Comparison of ENCODE assay signal across 8 cellular contexts in genomic region chr3:153221748-153222162, GRCh38. TPM values are rescaled to one million over a fixed set of nuclear protein-coding genes. Genes with fewer than 3 reads are reported as not detected.
DNase-seq lines count a peak whose midpoint lies in the region; ATAC-seq and TF ChIP-seq lines count a peak whose summit lies in the region.

No MANE protein-coding gene starts in this region.

- peak overlapping the region; percentile 95 for H3K27ac Mint-ChIP-seq in activated naive CD8-positive, alpha-beta T cell

- no peaks in the 10 kb centered on the region for H3K4me1 ChIP-seq in right cardiac atrium (ENCODE audit: control insufficient read depth, insufficient read depth, low read length)

- no peak overlapping the region for H3K27ac ChIP-seq in right cardiac atrium (ENCODE audit: low read length)

- H3K4me3 ChIP-seq in right cardiac atrium (ENCODE audit: low read length), result no peak overlapping the region

- no peaks in the 10 kb centered on the region for H3K27me3 ChIP-seq in right cardiac atrium (ENCODE audit: control insufficient read depth, insufficient read depth)

- H3K27me3 Mint-ChIP-seq in activated naive CD8-positive, alpha-beta T cell, result no peaks in the 10 kb centered on the region

- H3K9me3 Mint-ChIP-seq in activated naive CD8-positive, alpha-beta T cell (ENCODE audit: low read depth), result peaks cover 8% of the 10 kb centered on the region

- 9% methylated on average over 9 of the region's 9 CpGs for WGBS in right cardiac atrium

- ATAC-seq in GM18867 (IDR thresholded peaks at IDR 0.05; ENCODE audit: unreplicated experiment), result peak; percentile 91
- ATAC-seq in HG03097 (IDR thresholded peaks at IDR 0.05; ENCODE audit: low FRiP score, unreplicated experiment), result peak; percentile 99
- peak; percentile 100 for ATAC-seq in SK-N-SH treated with all-trans-retinoic acid at 6 μM for 48 hours
- ATAC-seq in right cardiac atrium, result peak; percentile 99 to 100

- H3K4me1 Mint-ChIP-seq in activated naive CD8-positive, alpha-beta T cell (ENCODE audit: low read depth), result peaks cover 65% of the 10 kb centered on the region

- no peaks in the 10 kb centered on the region for H3K9me3 ChIP-seq in right cardiac atrium (ENCODE audit: control insufficient read depth, low read length)

- DNase-seq in right cardiac atrium (peak; percentile 65 to 74 (median 72)), DMS79 (lab: John Stamatoyannopoulos, UW) (no peak), cortex of kidney (lab: John Stamatoyannopoulos, UW) (no peak)
- peak; percentile 35 for DNase-seq in stimulated activated CD4-positive, alpha-beta T cell treated with anti-CD3 and anti-CD28 coated beads, Interleukin-12 subunit alpha, Interleukin-12 subunit beta, amount 100 ng/mL, for 4 hours

- peaks cover 8% of the 10 kb centered on the region for H3K36me3 Mint-ChIP-seq in activated naive CD8-positive, alpha-beta T cell

- peak overlapping the region; percentile 69 for H3K4me3 Mint-ChIP-seq in activated naive CD8-positive, alpha-beta T cell

- intact Hi-C loops in right cardiac atrium (cut with DNase I), result no loop called here

TF ChIP-seq in SK-N-SH treated with all-trans-retinoic acid at 6 μM for 48 hours, 23 proteins besides CTCF, POLR2A, EP300 and RAD21:
- 0 out of 2 replicates have a peak, but pooled peaks have one; percentile 43 for TF ChIP-seq RARB (CRISPR knock-in tag; IDR thresholded peaks at IDR 0.05)
- TF ChIP-seq PATZ1 (CRISPR knock-in tag; IDR thresholded peaks at IDR 0.05; ENCODE audit: borderline replicate concordance), result no peak
- TF ChIP-seq ZNF70 (CRISPR knock-in tag; IDR thresholded peaks at IDR 0.05), result no peak
- TF ChIP-seq BACH2 (CRISPR knock-in tag; IDR thresholded peaks at IDR 0.05; ENCODE audit: borderline replicate concordance), result no peak
- peak; percentile 48; the same call in 1 of the 2 replicates for TF ChIP-seq CSDC2 (CRISPR knock-in tag; IDR thresholded peaks at IDR 0.05)
- no peak for TF ChIP-seq CREB5 (CRISPR knock-in tag; IDR thresholded peaks at IDR 0.05; ENCODE audit: low read depth)

RNA-seq across cellular contexts. Expression of gene RAP2B, which starts 59.7 kb away (rescaled TPM):
- total RNA-seq in right cardiac atrium, result 1 to 10 TPM; 4.9 to 5.6 (median 5.1) TPM
- polyA plus RNA-seq in right cardiac atrium, result 1.9 TPM

Comparison
In these comparisons a context has a peak if more than half of its experiments do, and no peak if none do; other contexts are left out.
1. DNase-seq: peak in right cardiac atrium (3 of 3) and stimulated activated CD4-positive, alpha-beta T cell treated with anti-CD3 and anti-CD28 coated beads, Interleukin-12 subunit alpha, Interleukin-12 subunit beta, amount 100 ng/mL, for 4 hours (single experiment); none in DMS79 (single experiment) and cortex of kidney (single experiment).
2. Peak in every context shown above with its lines, with median percentiles within 50 percentile points of each other: ATAC-seq.